Comparison of ENCODE assay signal across 11 cellular contexts in the genomic region with DNA sequence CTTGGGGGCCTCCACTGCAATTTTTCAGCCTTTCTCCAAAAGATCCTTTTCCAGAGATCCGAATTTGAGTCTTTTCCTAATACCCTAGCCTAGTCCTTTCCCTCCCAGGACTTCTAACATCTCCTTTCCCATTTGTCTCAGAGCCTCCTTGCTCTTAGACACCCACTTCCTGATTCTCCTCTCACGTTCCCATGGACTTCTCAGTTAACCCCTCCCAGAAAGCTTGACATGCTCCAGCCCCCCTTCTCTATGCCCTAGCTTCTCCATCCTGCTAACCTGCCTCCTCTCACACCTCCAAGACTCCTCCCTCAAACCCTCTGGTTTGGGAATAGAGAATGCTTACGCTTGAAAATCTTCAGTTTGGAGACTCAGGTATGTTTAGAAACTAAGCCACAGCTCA. TPM values are rescaled to one million over a fixed set of nuclear protein-coding genes. Genes with fewer than 3 reads are reported as not detected.
A peak's percentile ranks its signal among the peaks of the same experiment; 100 is the strongest.
DNase-seq lines count a peak whose midpoint lies in the region; ATAC-seq and TF ChIP-seq lines count a peak whose summit lies in the region.
"Had no signal": no experiment of that assay in that cellular context is flagged by ENCODE, and none has a peak within 500 bp of the region (broad histone marks: within the 10 kb centered on the region; RNA-seq: fewer than 3 reads in every experiment).

No MANE protein-coding gene starts in this region.

- no peak for DNase-seq in activated CD4-positive, alpha-beta T cell treated with anti-CD3 and anti-CD28 coated beads, Interleukin-2, amount 10 ng/mL, durations not matched to agents 7 days and 5 days
- no peak for DNase-seq in activated CD4-positive, alpha-beta T cell treated with anti-CD3 and anti-CD28 coated beads for 1 hour
- DNase-seq in activated CD4-positive, alpha-beta memory T cell treated with anti-CD3 and anti-CD28 coated beads for 36 hours, result no peak
- DNase-seq in glutamatergic neuron, result no peak
- no peak for DNase-seq in NCI-H510A (lab: John Stamatoyannopoulos, UW)
- DNase-seq in GM19240 (ENCODE audit: insufficient read length, low spot score), result no peak
- no peak for DNase-seq in activated effector memory CD4-positive, alpha-beta T cell treated with Interleukin-2 at 50 U/mL for 16 hours
- DNase-seq: AML-193, dermis blood vessel endothelial cell, NCI-H187 treated with DMSO at 0.1 percent for 48 hours had no signal

- POLR2A ChIA-PET in activated CD4-positive, alpha-beta T cell treated with anti-CD3 and anti-CD28 coated beads, Interleukin-2, amount 10 ng/mL, durations not matched to agents 7 days and 5 days (lab: Charles Lee), result no interaction called here
- POLR2A ChIA-PET in activated CD4-positive, alpha-beta memory T cell treated with anti-CD3 and anti-CD28 coated beads for 36 hours (lab: Charles Lee), result interaction anchor here (1.1 kb wide), 1 partner anchor 188 kb away, joined by 4 read pairs; no protein-coding TSS in a partner anchor

- H3K36me3 Mint-ChIP-seq in activated CD4-positive, alpha-beta T cell treated with anti-CD3 and anti-CD28 coated beads, Interleukin-2, amount 10 ng/mL, durations not matched to agents 7 days and 5 days (ENCODE audit: low read depth), result peaks cover 37% of the 10 kb centered on the region
- H3K36me3 Mint-ChIP-seq in activated CD4-positive, alpha-beta memory T cell treated with anti-CD3 and anti-CD28 coated beads for 36 hours, result peaks cover 37% of the 10 kb centered on the region
- H3K36me3 Mint-ChIP-seq in glutamatergic neuron (ENCODE audit: unreplicated experiment), result no peaks in the 10 kb centered on the region
- peaks cover 23% of the 10 kb centered on the region for H3K36me3 Mint-ChIP-seq in stimulated activated memory B cell treated with anti-CD40 and anti-IgM and Interleukin-4, amounts not matched to agents 10 μg/mL and 1 μg/mL and 100 μg/mL, for 72 hours

- no peaks in the 10 kb centered on the region for H3K27me3 Mint-ChIP-seq in activated CD4-positive, alpha-beta T cell treated with anti-CD3 and anti-CD28 coated beads, Interleukin-2, amount 10 ng/mL, durations not matched to agents 7 days and 5 days
- H3K27me3 Mint-ChIP-seq in activated CD4-positive, alpha-beta memory T cell treated with anti-CD3 and anti-CD28 coated beads for 36 hours, result no peaks in the 10 kb centered on the region
- H3K27me3 Mint-ChIP-seq in glutamatergic neuron (ENCODE audit: unreplicated experiment), result peaks cover 3% of the 10 kb centered on the region
- no peaks in the 10 kb centered on the region for H3K27me3 Mint-ChIP-seq in stimulated activated memory B cell treated with anti-CD40 and anti-IgM and Interleukin-4, amounts not matched to agents 10 μg/mL and 1 μg/mL and 100 μg/mL, for 72 hours

- peaks cover 52% of the 10 kb centered on the region for H3K4me1 Mint-ChIP-seq in activated CD4-positive, alpha-beta T cell treated with anti-CD3 and anti-CD28 coated beads, Interleukin-2, amount 10 ng/mL, durations not matched to agents 7 days and 5 days
- peaks cover 42% of the 10 kb centered on the region for H3K4me1 Mint-ChIP-seq in activated CD4-positive, alpha-beta memory T cell treated with anti-CD3 and anti-CD28 coated beads for 36 hours (ENCODE audit: low read depth)
- H3K4me1 Mint-ChIP-seq in glutamatergic neuron (ENCODE audit: low read depth, unreplicated experiment), result peaks cover 16% of the 10 kb centered on the region
- peaks cover 46% of the 10 kb centered on the region for H3K4me1 Mint-ChIP-seq in stimulated activated memory B cell treated with anti-CD40 and anti-IgM and Interleukin-4, amounts not matched to agents 10 μg/mL and 1 μg/mL and 100 μg/mL, for 72 hours

- H3K9me3 Mint-ChIP-seq in activated CD4-positive, alpha-beta T cell treated with anti-CD3 and anti-CD28 coated beads, Interleukin-2, amount 10 ng/mL, durations not matched to agents 7 days and 5 days, result no peaks in the 10 kb centered on the region
- H3K9me3 Mint-ChIP-seq in activated CD4-positive, alpha-beta memory T cell treated with anti-CD3 and anti-CD28 coated beads for 36 hours, result no peaks in the 10 kb centered on the region
- peaks cover 8% of the 10 kb centered on the region for H3K9me3 Mint-ChIP-seq in glutamatergic neuron (ENCODE audit: unreplicated experiment)
- no peaks in the 10 kb centered on the region for H3K9me3 Mint-ChIP-seq in stimulated activated memory B cell treated with anti-CD40 and anti-IgM and Interleukin-4, amounts not matched to agents 10 μg/mL and 1 μg/mL and 100 μg/mL, for 72 hours

- intact Hi-C loops in activated CD4-positive, alpha-beta memory T cell treated with anti-CD3 and anti-CD28 coated beads for 36 hours (cut with micrococcal nuclease), result no loop called here

- TF ChIP-seq CTCF in glutamatergic neuron (IDR thresholded peaks at IDR 0.05; ENCODE audit: partially characterized antibody, unreplicated experiment), result no peak

- CTCF ChIA-PET in activated CD4-positive, alpha-beta T cell treated with anti-CD3 and anti-CD28 coated beads, Interleukin-2, amount 10 ng/mL, durations not matched to agents 7 days and 5 days (lab: Charles Lee), result interaction anchor here (1.3 kb wide), 1 partner anchor 327 kb away, joined by 4 read pairs; no protein-coding TSS in a partner anchor
- CTCF ChIA-PET in activated CD4-positive, alpha-beta memory T cell treated with anti-CD3 and anti-CD28 coated beads for 36 hours (lab: Charles Lee), result interaction anchor here (0.9 to 1.2 kb wide), 3 partner anchors 19 to 327 kb away, joined by 3 read pairs; no protein-coding TSS in a partner anchor

- no peak for ATAC-seq in stimulated activated memory B cell treated with anti-CD40 and anti-IgM and Interleukin-4, amounts not matched to agents 10 μg/mL and 1 μg/mL and 100 μg/mL, for 72 hours

- H3K4me3 Mint-ChIP-seq in activated CD4-positive, alpha-beta T cell treated with anti-CD3 and anti-CD28 coated beads, Interleukin-2, amount 10 ng/mL, durations not matched to agents 7 days and 5 days, result peak overlapping the region; percentile 96
- H3K4me3 Mint-ChIP-seq in activated CD4-positive, alpha-beta memory T cell treated with anti-CD3 and anti-CD28 coated beads for 36 hours, result peak overlapping the region; percentile 92
- H3K4me3 Mint-ChIP-seq in glutamatergic neuron (ENCODE audit: unreplicated experiment), result peak overlapping the region; percentile 96
- peak overlapping the region; percentile 97 for H3K4me3 Mint-ChIP-seq in stimulated activated memory B cell treated with anti-CD40 and anti-IgM and Interleukin-4, amounts not matched to agents 10 μg/mL and 1 μg/mL and 100 μg/mL, for 72 hours

- peak overlapping the region; percentile 75 for H3K27ac Mint-ChIP-seq in activated CD4-positive, alpha-beta T cell treated with anti-CD3 and anti-CD28 coated beads, Interleukin-2, amount 10 ng/mL, durations not matched to agents 7 days and 5 days
- H3K27ac Mint-ChIP-seq in activated CD4-positive, alpha-beta memory T cell treated with anti-CD3 and anti-CD28 coated beads for 36 hours, result peak overlapping the region; percentile 73
- H3K27ac Mint-ChIP-seq in glutamatergic neuron (ENCODE audit: unreplicated experiment), result peak overlapping the region; percentile 96
- H3K27ac Mint-ChIP-seq in stimulated activated memory B cell treated with anti-CD40 and anti-IgM and Interleukin-4, amounts not matched to agents 10 μg/mL and 1 μg/mL and 100 μg/mL, for 72 hours, result peak overlapping the region; percentile 96

RNA-seq across cellular contexts. Expression of a gene that starts 2.5 kb away (rescaled TPM):
- 100 to 1,000 TPM; 162 to 177 TPM for total RNA-seq in activated CD4-positive, alpha-beta T cell treated with anti-CD3 and anti-CD28 coated beads, Interleukin-2, amount 10 ng/mL, durations not matched to agents 7 days and 5 days
- total RNA-seq in activated CD4-positive, alpha-beta memory T cell treated with anti-CD3 and anti-CD28 coated beads for 36 hours, result 100 to 1,000 TPM; 266 to 278 TPM
- total RNA-seq in glutamatergic neuron (ENCODE audit: unreplicated experiment), result 503 TPM

RNA-seq across cellular contexts. Expression of a gene that starts 22.4 kb away (rescaled TPM):
- 10 to 100 TPM; 61.6 to 64.2 TPM for total RNA-seq in activated CD4-positive, alpha-beta T cell treated with anti-CD3 and anti-CD28 coated beads, Interleukin-2, amount 10 ng/mL, durations not matched to agents 7 days and 5 days
- 10 to 100 TPM; 64.3 to 68.8 TPM for total RNA-seq in activated CD4-positive, alpha-beta memory T cell treated with anti-CD3 and anti-CD28 coated beads for 36 hours
- total RNA-seq in glutamatergic neuron (ENCODE audit: unreplicated experiment), result 181 TPM

RNA-seq across cellular contexts. Expression of a gene that starts 36.7 kb away (rescaled TPM):
- total RNA-seq in activated CD4-positive, alpha-beta T cell treated with anti-CD3 and anti-CD28 coated beads, Interleukin-2, amount 10 ng/mL, durations not matched to agents 7 days and 5 days, result 10 to 100 TPM; 26.0 to 28.2 TPM
- 10 to 100 TPM; 25.7 to 27.7 TPM for total RNA-seq in activated CD4-positive, alpha-beta memory T cell treated with anti-CD3 and anti-CD28 coated beads for 36 hours
- total RNA-seq in glutamatergic neuron (ENCODE audit: unreplicated experiment), result 190 TPM

RNA-seq across cellular contexts. Expression of a gene that starts 51.1 kb away (rescaled TPM):
- 10 to 100 TPM; 59.0 to 59.2 TPM for total RNA-seq in activated CD4-positive, alpha-beta T cell treated with anti-CD3 and anti-CD28 coated beads, Interleukin-2, amount 10 ng/mL, durations not matched to agents 7 days and 5 days
- total RNA-seq in activated CD4-positive, alpha-beta memory T cell treated with anti-CD3 and anti-CD28 coated beads for 36 hours, result 10 to 100 TPM; 61.0 to 62.3 TPM
- total RNA-seq in glutamatergic neuron (ENCODE audit: unreplicated experiment), result 74.6 TPM

RNA-seq across cellular contexts. Expression of a gene that starts 51.6 kb away (rescaled TPM):
- total RNA-seq in activated CD4-positive, alpha-beta T cell treated with anti-CD3 and anti-CD28 coated beads, Interleukin-2, amount 10 ng/mL, durations not matched to agents 7 days and 5 days, result 100 to 1,000 TPM; 109 to 111 TPM
- total RNA-seq in activated CD4-positive, alpha-beta memory T cell treated with anti-CD3 and anti-CD28 coated beads for 36 hours, result 10 to 100 TPM; 86.4 to 89.1 TPM
- total RNA-seq in glutamatergic neuron (ENCODE audit: unreplicated experiment), result 161 TPM
